8 cellular contexts compared by ENCODE assay signal in the genomic region with DNA sequence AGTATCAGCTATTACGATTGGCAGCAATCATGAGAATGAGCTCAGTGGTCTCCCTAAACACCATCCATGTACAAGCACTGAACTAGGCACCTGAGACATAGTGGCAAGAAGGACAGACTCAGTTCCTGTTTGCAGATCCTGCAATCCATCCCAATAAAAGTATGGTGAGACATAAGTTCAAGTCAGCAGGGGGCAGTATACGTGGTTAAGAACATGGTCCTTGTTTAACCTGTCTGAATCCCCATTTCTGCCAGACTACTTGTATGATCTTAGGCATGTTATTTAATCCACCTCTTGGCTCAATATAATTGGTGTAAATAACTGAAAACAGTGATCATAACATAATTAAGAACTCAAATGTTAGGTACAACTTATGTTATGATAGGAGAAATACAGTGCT. TPM values are rescaled to one million over a fixed set of nuclear protein-coding genes. Genes with fewer than 3 reads are reported as not detected.
DNase-seq lines count a peak whose midpoint lies in the region; ATAC-seq and TF ChIP-seq lines count a peak whose summit lies in the region.

No MANE protein-coding gene starts in this region.

- POLR2A ChIA-PET in CD4-positive, alpha-beta T cell (lab: Charles Lee): no interaction called here

- H3K9me3 Mint-ChIP-seq in stimulated activated effector memory CD8-positive, alpha-beta T cell treated with anti-CD3 and anti-CD28 coated beads, Interleukin-12 subunit alpha, Interleukin-12 subunit beta, amount 100 ng/mL, for 72 hours: peaks cover 3% of the 10 kb centered on the region
- H3K9me3 Mint-ChIP-seq in CD4-positive, alpha-beta T cell: peaks cover 18% of the 10 kb centered on the region

- H3K4me3 Mint-ChIP-seq in stimulated activated effector memory CD8-positive, alpha-beta T cell treated with anti-CD3 and anti-CD28 coated beads, Interleukin-12 subunit alpha, Interleukin-12 subunit beta, amount 100 ng/mL, for 72 hours: no peak overlapping the region
- no peak overlapping the region for H3K4me3 Mint-ChIP-seq in CD4-positive, alpha-beta T cell

- TF ChIP-seq CTCF in MM.1S (IDR thresholded peaks at IDR 0.05; ENCODE audit: low read length): peak; percentile 42
- TF ChIP-seq CTCF in osteoblast (IDR thresholded peaks at IDR 0.05; ENCODE audit: extremely low read depth, low read depth, low read length): peak; percentile 46
- no peak for TF ChIP-seq CTCF in CD4-positive, alpha-beta T cell (IDR thresholded peaks at IDR 0.05)

- H3F3A ChIP-seq in MM.1S (ENCODE audit: insufficient read depth, low read length): no peaks in the 10 kb centered on the region

- no peak for ATAC-seq in GM18520 (IDR thresholded peaks at IDR 0.05; ENCODE audit: unreplicated experiment)
- no peak for ATAC-seq in stimulated activated effector memory CD8-positive, alpha-beta T cell treated with anti-CD3 and anti-CD28 coated beads, Interleukin-12 subunit alpha, Interleukin-12 subunit beta, amount 100 ng/mL, for 72 hours
- ATAC-seq in CD4-positive, alpha-beta T cell (ENCODE audit: poor library complexity): no peak

- DNase-seq in NCI-H748 (lab: John Stamatoyannopoulos, UW; ENCODE audit: unreplicated experiment) (peak; percentile 26), NCI-H748 treated with DMSO at 0.1 percent for 48 hours (lab: John Stamatoyannopoulos, UW) (no peak), MM.1S (peak; percentile 13), cerebellar cortex (ENCODE audit: low spot score) (peak; percentile 22), osteoblast (ENCODE audit: insufficient read length, low spot score, missing footprints) (no peak)
- DNase-seq in stimulated activated effector memory CD8-positive, alpha-beta T cell treated with anti-CD3 and anti-CD28 coated beads, Interleukin-12 subunit alpha, Interleukin-12 subunit beta, amount 100 ng/mL, for 72 hours (ENCODE audit: low spot score in 2 of 2): no peak
- no peak for DNase-seq in CD4-positive, alpha-beta T cell

- H3K36me3 Mint-ChIP-seq in stimulated activated effector memory CD8-positive, alpha-beta T cell treated with anti-CD3 and anti-CD28 coated beads, Interleukin-12 subunit alpha, Interleukin-12 subunit beta, amount 100 ng/mL, for 72 hours: peaks cover 19% of the 10 kb centered on the region
- peaks cover 44% of the 10 kb centered on the region for H3K36me3 Mint-ChIP-seq in CD4-positive, alpha-beta T cell (ENCODE audit: low read depth)

- H3K4me2 ChIP-seq in MM.1S (ENCODE audit: low read depth, low read length) (no peak overlapping the region), osteoblast (ENCODE audit: insufficient read depth, low read length) (no peak overlapping the region)

- H3K9ac ChIP-seq in MM.1S (ENCODE audit: low read length): no peak overlapping the region

- no peaks in the 10 kb centered on the region for H3K4me1 Mint-ChIP-seq in stimulated activated effector memory CD8-positive, alpha-beta T cell treated with anti-CD3 and anti-CD28 coated beads, Interleukin-12 subunit alpha, Interleukin-12 subunit beta, amount 100 ng/mL, for 72 hours
- no peaks in the 10 kb centered on the region for H3K4me1 Mint-ChIP-seq in CD4-positive, alpha-beta T cell (ENCODE audit: low read depth)

- H2AFZ ChIP-seq in MM.1S (ENCODE audit: low read length) (no peak overlapping the region), osteoblast (ENCODE audit: low read length) (no peak overlapping the region)

- H3K27me3 ChIP-seq in MM.1S (replicated peaks; ENCODE audit: insufficient read depth, low read length) (no peaks in the 10 kb centered on the region), osteoblast (ENCODE audit: insufficient read depth, low read length) (no peaks in the 10 kb centered on the region)
- no peaks in the 10 kb centered on the region for H3K27me3 ChIP-seq in CD4-positive, alpha-beta T cell (ENCODE audit: control insufficient read depth, insufficient read depth, low read length)

- CTCF ChIA-PET in CD4-positive, alpha-beta T cell (lab: Charles Lee): no interaction called here

- no peak overlapping the region for H3K27ac Mint-ChIP-seq in stimulated activated effector memory CD8-positive, alpha-beta T cell treated with anti-CD3 and anti-CD28 coated beads, Interleukin-12 subunit alpha, Interleukin-12 subunit beta, amount 100 ng/mL, for 72 hours
- no peak overlapping the region for H3K27ac Mint-ChIP-seq in CD4-positive, alpha-beta T cell

- no peaks in the 10 kb centered on the region for H3K27me3 Mint-ChIP-seq in CD4-positive, alpha-beta T cell

- H3K9me2 ChIP-seq in MM.1S (replicated peaks; ENCODE audit: insufficient read depth, low read length): no peaks in the 10 kb centered on the region

- intact Hi-C loops in CD4-positive, alpha-beta T cell (cut with DNase I, micrococcal nuclease): no loop called here

- no peak overlapping the region for H3K4me3 ChIP-seq in MM.1S (ENCODE audit: low read length)
- no peak overlapping the region for H3K4me3 ChIP-seq in osteoblast (ENCODE audit: insufficient read depth, low read length)

- peaks cover 7% of the 10 kb centered on the region; the same call in 1 of the 2 replicates for H3K4me1 ChIP-seq in MM.1S (ENCODE audit: low read length)
- no peaks in the 10 kb centered on the region for H3K4me1 ChIP-seq in osteoblast (ENCODE audit: insufficient read depth, low read length)

- H4K20me1 ChIP-seq in MM.1S (ENCODE audit: insufficient read depth, low read length) (no peaks in the 10 kb centered on the region), osteoblast (ENCODE audit: insufficient read depth, low read length) (peaks cover 4% of the 10 kb centered on the region)

- H3K9me3 ChIP-seq in MM.1S (replicated peaks; ENCODE audit: insufficient read depth, low read length) (no peaks in the 10 kb centered on the region), osteoblast (ENCODE audit: low read depth, low read length) (no peaks in the 10 kb centered on the region)
- no peaks in the 10 kb centered on the region for H3K9me3 ChIP-seq in CD4-positive, alpha-beta T cell (ENCODE audit: control insufficient read depth, low read length)

- no peaks in the 10 kb centered on the region for H3K36me3 ChIP-seq in MM.1S (replicated peaks; ENCODE audit: insufficient read depth, low read length)
- H3K36me3 ChIP-seq in osteoblast (ENCODE audit: insufficient read depth, low read length): peaks cover 4% of the 10 kb centered on the region

- H3K27ac ChIP-seq in MM.1S (ENCODE audit: low read length) (no peak overlapping the region), osteoblast (ENCODE audit: low read depth, low read length) (no peak overlapping the region)
- no peak overlapping the region for H3K27ac ChIP-seq in CD4-positive, alpha-beta T cell (ENCODE audit: low read depth, low read length)

- no peaks in the 10 kb centered on the region for H3K79me2 ChIP-seq in MM.1S (ENCODE audit: low read length)
- no peaks in the 10 kb centered on the region for H3K79me2 ChIP-seq in osteoblast (ENCODE audit: insufficient read depth, low read length)

RNA-seq across cellular contexts. Expression of gene PNISR, which starts 33.2 kb away (rescaled TPM):
- 78.2 and 81.9 TPM in 2 replicates for total RNA-seq in osteoblast
- 100 to 1,000 TPM; 310 to 317 TPM for total RNA-seq in CD4-positive, alpha-beta T cell

RNA-seq across cellular contexts. Expression of gene USP45, which starts 56.9 kb away (rescaled TPM):
- 18.1 and 24.5 TPM in 2 replicates for total RNA-seq in osteoblast
- 1 to 10 TPM; 7.0 to 8.0 TPM for total RNA-seq in CD4-positive, alpha-beta T cell

Comparison
In these comparisons a context has a peak if more than half of its experiments do, and no peak if none do; other contexts are left out.
1. DNase-seq: peak in NCI-H748 (single experiment), MM.1S (single experiment) and cerebellar cortex (single experiment); none in NCI-H748 treated with DMSO at 0.1 percent for 48 hours (single experiment), osteoblast (single experiment), stimulated activated effector memory CD8-positive, alpha-beta T cell treated with anti-CD3 and anti-CD28 coated beads, Interleukin-12 subunit alpha, Interleukin-12 subunit beta, amount 100 ng/mL, for 72 hours (0 of 2) and CD4-positive, alpha-beta T cell (0 of 10).